23 cellular contexts compared by ENCODE assay signal in genomic region chr5:652023-652515, GRCh38. TPM values are rescaled to one million over a fixed set of nuclear protein-coding genes. Genes with fewer than 3 reads are reported as not detected.
A peak's percentile ranks its signal among the peaks of the same experiment; 100 is the strongest.
DNase-seq lines count a peak whose midpoint lies in the region; ATAC-seq, FAIRE-seq and TF ChIP-seq lines count a peak whose summit lies in the region.
"Had no signal": no experiment of that assay in that cellular context is flagged by ENCODE, and none has a peak within 500 bp of the region (broad histone marks: within the 10 kb centered on the region; RNA-seq: fewer than 3 reads in every experiment).

No MANE protein-coding gene starts in this region.

- no peak overlapping the region for H3K4ac ChIP-seq in mesenchymal stem cell (ENCODE audit: low read depth in 1 of 2, low read length in 2 of 2)

- H3K4me2 ChIP-seq in mesenchymal stem cell (ENCODE audit: low read length, poor library complexity, severe bottlenecking) (no peak overlapping the region), HepG2 (ENCODE audit: low read depth, low read length) (no peak overlapping the region)
- H3K4me2 ChIP-seq: BLaER1 treated with 17β-estradiol and CSF1 and Interleukin-3, amounts not matched to agents 10 nM and 100 nM; PC-9 had no signal

- no peak overlapping the region for H3K14ac ChIP-seq in mesenchymal stem cell (ENCODE audit: low read length in 2 of 2)

- no peaks in the 10 kb centered on the region for H3K9me3 Mint-ChIP-seq in activated T-helper 17 cell treated with anti-CD3 and anti-CD28 coated beads, Interleukin-2, amount 50 U/mL, for 72 hours
- H3K9me3 Mint-ChIP-seq: CD8-positive, alpha-beta T cell had no signal

- H2BK12ac ChIP-seq in mesenchymal stem cell (ENCODE audit: low read length in 2 of 2), result no peak overlapping the region

- no peak for TF ChIP-seq POLR2A in HepG2 (IDR thresholded peaks at IDR 0.05; ENCODE audit: insufficient read depth in 1 of 2, low read depth in 2 of 2, low read length in 2 of 2)

- H3K18ac ChIP-seq in mesenchymal stem cell (ENCODE audit: low read depth in 1 of 2, low read length in 2 of 2), result no peak overlapping the region

- no peak overlapping the region for H2BK15ac ChIP-seq in mesenchymal stem cell (ENCODE audit: low read depth, poor library complexity, severe bottlenecking)

- H2BK5ac ChIP-seq in mesenchymal stem cell (ENCODE audit: low read depth, low read length, poor library complexity, severe bottlenecking), result no peak overlapping the region

- H3K27me3 Mint-ChIP-seq in activated T-helper 17 cell treated with anti-CD3 and anti-CD28 coated beads, Interleukin-2, amount 50 U/mL, for 72 hours, result no peaks in the 10 kb centered on the region

- H3K27ac Mint-ChIP-seq in activated T-helper 17 cell treated with anti-CD3 and anti-CD28 coated beads, Interleukin-2, amount 50 U/mL, for 72 hours, result no peak overlapping the region
- H3K27ac Mint-ChIP-seq: CD8-positive, alpha-beta T cell had no signal

- WGBS in mesenchymal stem cell, result 100% methylated on average over 8 of the region's 8 CpGs
- 97% methylated on average over 7 of the region's 8 CpGs for WGBS in HepG2 (ENCODE audit: low lambda C conversion rate)

- in situ Hi-C loops in HepG2 (cut with HindIII; ENCODE audit: extremely low pct_ligation_motif_present, low pct_unique_long_range_greater_than_20kb), result no loop called here

- H3K36me3 ChIP-seq in right atrium auricular region (no peaks in the 10 kb centered on the region), mesenchymal stem cell (ENCODE audit: control insufficient read depth in 1 of 2, insufficient read depth in 2 of 2, low read depth in 1 of 2, low read length in 2 of 2) (peaks cover 8 to 33% of the 10 kb centered on the region in 2 experiments), upper lobe of right lung (peaks cover 4% of the 10 kb centered on the region), HepG2 (replicated peaks in 1 of 2; ENCODE audit: control insufficient read depth in 1 of 2, insufficient read depth in 2 of 2, low read length in 2 of 2) (peaks cover 11 to 40% of the 10 kb centered on the region in 2 experiments; a peak in 4 of 5 replicates)

- no peak for FAIRE-seq in HepG2 (lab: Jason Lieb, UNC)
- FAIRE-seq: GM12891 had no signal

- H3K79me1 ChIP-seq in mesenchymal stem cell (replicated peaks; ENCODE audit: low read length, poor library complexity, severe bottlenecking), result peaks cover 8% of the 10 kb centered on the region

- POLR2A ChIA-PET in HepG2 (lab: Yijun Ruan, JAX), result no interaction called here

- TF ChIP-seq CTCF in right atrium auricular region (IDR thresholded peaks at IDR 0.05) (no peak), VCaP (conservative IDR thresholded peaks at IDR 0.05) (no peak), upper lobe of right lung (IDR thresholded peaks at IDR 0.05) (no peak), HepG2 (CRISPR knock-in tag; IDR thresholded peaks at IDR 0.05) (no peak)

- intact Hi-C loops in cardiac septum (cut with DNase I), result no loop called here
- intact Hi-C loops in upper lobe of right lung (cut with DNase I), result no loop called here
- intact Hi-C loops in HepG2 (cut with micrococcal nuclease; ENCODE audit: unreplicated experiment), result no loop called here

- CTCF ChIA-PET in HepG2 (lab: Yijun Ruan, JAX; ENCODE audit: low intra/inter-chr PET ratio, low total read pairs), result no interaction called here

- ATAC-seq in upper lobe of right lung (no peak), HepG2 (no peak; the same call in 2 of the 3 replicates)
- ATAC-seq in activated T-helper 17 cell treated with anti-CD3 and anti-CD28 coated beads, Interleukin-2, amount 50 U/mL, for 72 hours (replicated peaks), result no peak
- ATAC-seq: CD8-positive, alpha-beta T cell; HCT116 had no signal

- no peaks in the 10 kb centered on the region for H4K20me1 ChIP-seq in HepG2 (ENCODE audit: insufficient read depth, low read length)

- no peaks in the 10 kb centered on the region for H3K79me2 ChIP-seq in HepG2 (ENCODE audit: insufficient read depth, low read length)

- TF ChIP-seq RAD21 in HepG2 (CRISPR knock-in tag; IDR thresholded peaks at IDR 0.05), result no peak

- H3K4me3 Mint-ChIP-seq in activated T-helper 17 cell treated with anti-CD3 and anti-CD28 coated beads, Interleukin-2, amount 50 U/mL, for 72 hours, result no peak overlapping the region
- H3K4me3 Mint-ChIP-seq: CD8-positive, alpha-beta T cell had no signal

- H3K23ac ChIP-seq in mesenchymal stem cell (ENCODE audit: low read length in 2 of 2), result no peak overlapping the region

- H4K8ac ChIP-seq in mesenchymal stem cell (ENCODE audit: low read length), result no peak overlapping the region

- H3K9ac ChIP-seq in mesenchymal stem cell (ENCODE audit: low read length) (no peak overlapping the region), HepG2 (ENCODE audit: insufficient read depth, low read depth, low read length) (no peak overlapping the region)
- H3K9ac ChIP-seq: BLaER1 treated with 17β-estradiol and CSF1 and Interleukin-3, amounts not matched to agents 10 nM and 100 nM had no signal

- H4K91ac ChIP-seq in mesenchymal stem cell (ENCODE audit: low read length), result peak overlapping the region; percentile 25

- no peak overlapping the region for H2AFZ ChIP-seq in mesenchymal stem cell (ENCODE audit: low read depth, low read length)
- no peak overlapping the region for H2AFZ ChIP-seq in HepG2 (ENCODE audit: low read length)
- H2AFZ ChIP-seq: PC-9 had no signal

- BruUV-seq in HepG2 (replicated peaks; lab: Mats Ljungman, UMichigan), result no TSS peak

- no peak overlapping the region for H2AK5ac ChIP-seq in mesenchymal stem cell (ENCODE audit: low read length, severe bottlenecking)

- DNase-seq in cardiac septum (ENCODE audit: low spot score), result peak; percentile 44
- DNase-seq in right atrium auricular region (ENCODE audit: low spot score), result no peak
- no peak for DNase-seq in mesenchymal stem cell
- peak; percentile 39 for DNase-seq in upper lobe of right lung
- DNase-seq in hepatic stellate cell (ENCODE audit: low spot score), result no peak
- DNase-seq in HepG2 (ENCODE audit: low spot score), result no peak
- DNase-seq: 8988T; Calu3; CD8-positive, alpha-beta T cell; GOT3; KG1; NCI-H1092; NCI-H1436 treated with DMSO at 0.1 percent for 48 hours; NCI-H1930; NCI-H748 treated with DMSO at 0.1 percent for 48 hours; PC-9; RPMI8226; SIG-M5 had no signal

- H3K4me1 ChIP-seq in right atrium auricular region, result no peaks in the 10 kb centered on the region
- H3K4me1 ChIP-seq in mesenchymal stem cell (ENCODE audit: control insufficient read depth, insufficient read depth, low read depth, low read length), result peaks cover 6% of the 10 kb centered on the region
- no peaks in the 10 kb centered on the region for H3K4me1 ChIP-seq in upper lobe of right lung
- H3K4me1 ChIP-seq in HepG2 (ENCODE audit: insufficient read depth, low read length), result no peaks in the 10 kb centered on the region
- H3K4me1 ChIP-seq: BLaER1 treated with 17β-estradiol and CSF1 and Interleukin-3, amounts not matched to agents 10 nM and 100 nM had no signal

- H3K9me3 ChIP-seq in right atrium auricular region (no peaks in the 10 kb centered on the region), mesenchymal stem cell (ENCODE audit: control insufficient read depth, low read length) (no peaks in the 10 kb centered on the region), upper lobe of right lung (no peaks in the 10 kb centered on the region), HepG2 (ENCODE audit: low read length) (no peaks in the 10 kb centered on the region)

- H3K27ac ChIP-seq in right atrium auricular region (no peak overlapping the region), VCaP (peak overlapping the region; percentile 54), mesenchymal stem cell (ENCODE audit: low read length, poor library complexity, severe bottlenecking) (no peak overlapping the region), upper lobe of right lung (no peak overlapping the region), HepG2 (ENCODE audit: extremely low read length, insufficient read depth, low read length) (no peak overlapping the region)
- H3K27ac ChIP-seq: BLaER1 treated with 17β-estradiol and CSF1 and Interleukin-3, amounts not matched to agents 10 nM and 100 nM; PC-9 had no signal

- TF ChIP-seq EP300 in HepG2 (IDR thresholded peaks at IDR 0.05; ENCODE audit: low read depth in 2 of 2, low read length in 2 of 2) (no peak), HepG2 (CRISPR knock-in tag; IDR thresholded peaks at IDR 0.05; ENCODE audit: borderline replicate concordance) (no peak)

- no peak overlapping the region for H2BK120ac ChIP-seq in mesenchymal stem cell (ENCODE audit: low read depth, low read length)

- H3K4me3 ChIP-seq in right atrium auricular region, result no peak overlapping the region
- H3K4me3 ChIP-seq in mesenchymal stem cell (ENCODE audit: insufficient read depth in 1 of 2, low read depth in 1 of 2, low read length in 2 of 2), result no peak overlapping the region
- H3K4me3 ChIP-seq in upper lobe of right lung, result no peak overlapping the region
- H3K4me3 ChIP-seq in HepG2 (replicated peaks in 1 of 3; ENCODE audit: insufficient read depth in 1 of 3, low read depth in 2 of 3, low read length in 3 of 3), result no peak overlapping the region
- H3K4me3 ChIP-seq: BLaER1 treated with 17β-estradiol and CSF1 and Interleukin-3, amounts not matched to agents 10 nM and 100 nM; PC-9 had no signal

- peaks cover 16% of the 10 kb centered on the region for H3K36me3 Mint-ChIP-seq in activated T-helper 17 cell treated with anti-CD3 and anti-CD28 coated beads, Interleukin-2, amount 50 U/mL, for 72 hours (ENCODE audit: low read depth)

- no peaks in the 10 kb centered on the region for H3K27me3 ChIP-seq in right atrium auricular region
- no peaks in the 10 kb centered on the region for H3K27me3 ChIP-seq in mesenchymal stem cell (ENCODE audit: control insufficient read depth in 1 of 2, insufficient read depth in 1 of 2, low read length in 2 of 2)
- H3K27me3 ChIP-seq in upper lobe of right lung, result no peaks in the 10 kb centered on the region
- no peaks in the 10 kb centered on the region for H3K27me3 ChIP-seq in HepG2 (ENCODE audit: control insufficient read depth in 1 of 2, insufficient read depth in 2 of 2, low read length in 2 of 2)
- H3K27me3 ChIP-seq: BLaER1 treated with 17β-estradiol and CSF1 and Interleukin-3, amounts not matched to agents 10 nM and 100 nM had no signal

- H3K4me1 Mint-ChIP-seq in activated T-helper 17 cell treated with anti-CD3 and anti-CD28 coated beads, Interleukin-2, amount 50 U/mL, for 72 hours, result no peaks in the 10 kb centered on the region

RNA-seq across cellular contexts. Expression of gene CEP72, which starts 39.9 kb away (rescaled TPM):
- total RNA-seq in cardiac septum (0.86 TPM), right atrium auricular region (1 to 10 TPM in 1 of 2 donors, under 1 TPM in 1; 0.41 to 1.0 TPM), upper lobe of right lung (13.2 TPM), HepG2 (2016; rRNA removed; fragmentation: Illumina TruSeq; extraction: Trizol) (8.1 and 9.4 TPM in 2 replicates)
- 0.48 TPM for polyA plus RNA-seq in mesenchymal stem cell (2013, experiment 1 of 2)
- polyA plus RNA-seq in mesenchymal stem cell (2013, experiment 2 of 2), result 0.42 TPM
- 10 to 100 TPM; 30.0 to 30.9 TPM for total RNA-seq in activated T-helper 17 cell treated with anti-CD3 and anti-CD28 coated beads, Interleukin-2, amount 50 U/mL, for 72 hours
- total RNA-seq in HepG2 (2016; cell fraction: cytosol; rRNA removed; fragmentation: Illumina TruSeq; extraction: Trizol; ENCODE audit: low read depth), result 11.3 and 14.4 TPM in 2 replicates
- 6.5 and 9.1 TPM in 2 replicates for total RNA-seq in HepG2 (2016; cell fraction: insoluble cytoplasmic fraction; rRNA removed; fragmentation: Illumina TruSeq; extraction: Trizol)
- total RNA-seq in HepG2 (2016; cell fraction: membrane; rRNA removed; fragmentation: Illumina TruSeq; extraction: Trizol), result 6.6 and 7.9 TPM in 2 replicates
- 11.4 and 12.2 TPM in 2 replicates for total RNA-seq in HepG2 (2016; cell fraction: nucleus; rRNA removed; fragmentation: Illumina TruSeq; extraction: Trizol)
- polyA plus RNA-seq in HepG2 (2011; rRNA removed), result 3.4 and 4.4 TPM in 2 replicates
- 1.9 and 3.9 TPM in 2 replicates for polyA plus RNA-seq in HepG2 (2011; cell fraction: cytosol; rRNA removed)
- polyA plus RNA-seq in HepG2 (2011; cell fraction: nucleus; rRNA removed), result 8.5 and 11.6 TPM in 2 replicates
- polyA plus RNA-seq in HepG2 (2012), result 1.8 and 3.2 TPM in 2 replicates
- polyA plus RNA-seq in HepG2 (2016; cell fraction: cytosol; fragmentation: Illumina TruSeq; extraction: Trizol; ENCODE audit: low read depth), result 0.64 and 0.84 TPM in 2 replicates
- polyA plus RNA-seq in HepG2 (2016; cell fraction: insoluble cytoplasmic fraction; fragmentation: Illumina TruSeq; extraction: Trizol; ENCODE audit: low read depth), result 6.3 and 7.6 TPM in 2 replicates
- polyA plus RNA-seq in HepG2 (2016; cell fraction: membrane; fragmentation: Illumina TruSeq; extraction: Trizol; ENCODE audit: low read depth), result 1.9 and 2.0 TPM in 2 replicates
- 17.4 and 20.5 TPM in 2 replicates for polyA plus RNA-seq in HepG2 (2016; cell fraction: nucleus; fragmentation: Illumina TruSeq; extraction: Trizol; ENCODE audit: insufficient read depth, low read depth)
- polyA minus RNA-seq in HepG2 (2011; rRNA and poly(A)+ RNA removed; ENCODE audit: low replicate concordance), result 15.4 and 136 TPM in 2 replicates
- 3.4 and 4.0 TPM in 2 replicates for polyA minus RNA-seq in HepG2 (2011; cell fraction: cytosol; rRNA and poly(A)+ RNA removed)
- polyA minus RNA-seq in HepG2 (2011; cell fraction: nucleus; rRNA and poly(A)+ RNA removed), result 13.1 and 17.0 TPM in 2 replicates

RNA-seq across cellular contexts. Expression of gene TPPP, which starts 41.1 kb away (rescaled TPM):
- total RNA-seq in cardiac septum (7.3 TPM), right atrium auricular region (10 to 100 TPM; 12.2 to 15.7 TPM), upper lobe of right lung (16.1 TPM), HepG2 (2016; rRNA removed; fragmentation: Illumina TruSeq; extraction: Trizol) (0.04 TPM in 1 of 2 replicates, not detected in the other)
- 1.9 TPM for polyA plus RNA-seq in mesenchymal stem cell (2013, experiment 1 of 2)
- 1.9 TPM for polyA plus RNA-seq in mesenchymal stem cell (2013, experiment 2 of 2)
- total RNA-seq in activated T-helper 17 cell treated with anti-CD3 and anti-CD28 coated beads, Interleukin-2, amount 50 U/mL, for 72 hours, result 1 to 10 TPM in 1 of 2 donors, under 1 TPM in 1; 0.19 to 1.4 TPM
- total RNA-seq in HepG2 (2016; cell fraction: cytosol; rRNA removed; fragmentation: Illumina TruSeq; extraction: Trizol; ENCODE audit: low read depth), result not detected in 2 replicates
- 0.04 TPM in 1 of 2 replicates, not detected in the other for total RNA-seq in HepG2 (2016; cell fraction: insoluble cytoplasmic fraction; rRNA removed; fragmentation: Illumina TruSeq; extraction: Trizol)
- total RNA-seq in HepG2 (2016; cell fraction: membrane; rRNA removed; fragmentation: Illumina TruSeq; extraction: Trizol), result 0.03 TPM in 1 of 2 replicates, not detected in the other
- not detected in 2 replicates for total RNA-seq in HepG2 (2016; cell fraction: nucleus; rRNA removed; fragmentation: Illumina TruSeq; extraction: Trizol)
- 0.05 and 0.07 TPM in 2 replicates for polyA plus RNA-seq in HepG2 (2011; rRNA removed)
- 0.04 and 0.07 TPM in 2 replicates for polyA plus RNA-seq in HepG2 (2011; cell fraction: cytosol; rRNA removed)
- 0.07 and 0.16 TPM in 2 replicates for polyA plus RNA-seq in HepG2 (2011; cell fraction: nucleus; rRNA removed)
- polyA plus RNA-seq in HepG2 (2012), result 0.17 and 0.20 TPM in 2 replicates
- polyA plus RNA-seq in HepG2 (2016; cell fraction: cytosol; fragmentation: Illumina TruSeq; extraction: Trizol; ENCODE audit: low read depth), result not detected in 2 replicates
- 0.05 TPM in 1 of 2 replicates, not detected in the other for polyA plus RNA-seq in HepG2 (2016; cell fraction: insoluble cytoplasmic fraction; fragmentation: Illumina TruSeq; extraction: Trizol; ENCODE audit: low read depth)
- not detected in 2 replicates for polyA plus RNA-seq in HepG2 (2016; cell fraction: membrane; fragmentation: Illumina TruSeq; extraction: Trizol; ENCODE audit: low read depth)
- not detected in 2 replicates for polyA plus RNA-seq in HepG2 (2016; cell fraction: nucleus; fragmentation: Illumina TruSeq; extraction: Trizol; ENCODE audit: insufficient read depth, low read depth)
- 0.24 and 0.28 TPM in 2 replicates for polyA minus RNA-seq in HepG2 (2011; rRNA and poly(A)+ RNA removed; ENCODE audit: low replicate concordance)
- 0.10 and 0.18 TPM in 2 replicates for polyA minus RNA-seq in HepG2 (2011; cell fraction: cytosol; rRNA and poly(A)+ RNA removed)
- 0.12 TPM in 1 of 2 replicates, not detected in the other for polyA minus RNA-seq in HepG2 (2011; cell fraction: nucleus; rRNA and poly(A)+ RNA removed)

Comparison
In these comparisons a context has a peak if more than half of its experiments do, and no peak if none do; other contexts are left out.
1. DNase-seq: peak in cardiac septum (single experiment) and upper lobe of right lung (single experiment); none in right atrium auricular region (single experiment), mesenchymal stem cell (single experiment), hepatic stellate cell (single experiment) and HepG2 (single experiment).